In genomic region chr6:32185620-32186495, GRCh38 we compare ENCODE assay signal across 8 cellular contexts. TPM values are rescaled to one million over a fixed set of nuclear protein-coding genes. Genes with fewer than 3 reads are reported as not detected.
DNase-seq lines count a peak whose midpoint lies in the region; ATAC-seq and TF ChIP-seq lines count a peak whose summit lies in the region.
"Not testable (repeated sequence)": the region's sequence is repeated elsewhere in the genome, so short reads cannot be mapped to it uniquely, and the experiment has no call there.

No MANE protein-coding gene starts in this region.

- not testable (repeated sequence) for H4K20me1 ChIP-seq in HCT116 (ENCODE audit: insufficient read depth)

- TF ChIP-seq RAD21 in HCT116 (IDR thresholded peaks at IDR 0.05; ENCODE audit: low read depth) = not testable (repeated sequence)

- RAD21 ChIA-PET in HCT116 (lab: Charles Lee; ENCODE audit: low non-redundant PET in 1 of 2, low total read pairs in 2 of 2, uncharacterized antibody in 2 of 2, unreplicated experiment in 2 of 2) = not testable (repeated sequence)

- BruUV-seq in HCT116 (replicated peaks; lab: Mats Ljungman, UMichigan) = not testable (repeated sequence)

- H3K27me3 Mint-ChIP-seq in naive thymus-derived CD4-positive, alpha-beta T cell = not testable (repeated sequence)

- not testable (repeated sequence) for H2AFZ ChIP-seq in HCT116 (ENCODE audit: low read depth, low read length, poor library complexity, severe bottlenecking)

- POLR2A ChIA-PET in HCT116 (lab: Charles Lee) = interaction anchor here (0.7 to 1.2 kb wide), 5 partner anchors 10 to 786 kb away, joined by 3 to 11 read pairs (median 4); partner anchors contain the start of gene FKBPL
- POLR2A ChIA-PET in RWPE1 (lab: Yijun Ruan, JAX; ENCODE audit: low non-redundant PET) = not testable (repeated sequence)
- POLR2A ChIA-PET in naive thymus-derived CD4-positive, alpha-beta T cell (lab: Charles Lee) = interaction anchor here (1.7 to 10.6 kb wide), 3 partner anchors 6 to 57 kb away, joined by 9 to 259 read pairs (median 14); partner anchors contain the start of genes AGPAT1, ATF6B and RNF5

- H3K4me3 ChIP-seq in HCT116 (replicated peaks in 1 of 2; ENCODE audit: low read depth in 1 of 2, low read length in 2 of 2) = peak overlapping the region; percentile 13 to 23; a peak in 1 of 4 replicates
- not testable (repeated sequence) for H3K4me3 ChIP-seq in cardiac muscle cell; naive thymus-derived CD4-positive, alpha-beta T cell (ENCODE audit: low read length)

- TF ChIP-seq POLR2A in HCT116 (IDR thresholded peaks at IDR 0.05; ENCODE audit: borderline replicate concordance, extremely low read depth, insufficient read depth, insufficient read length) = not testable (repeated sequence)

- H3K4me3 Mint-ChIP-seq in naive thymus-derived CD4-positive, alpha-beta T cell = peak overlapping the region; percentile 44 to 99 (median 84)

- H3K27ac ChIP-seq in HCT116 (ENCODE audit: low read depth, low read length) (peak overlapping the region; percentile 44; the same call in 1 of the 2 replicates), RWPE1 (peak overlapping the region; percentile 88), cardiac muscle cell (peak overlapping the region; percentile 76)
- peak overlapping the region; percentile 97 for H3K27ac ChIP-seq in naive thymus-derived CD4-positive, alpha-beta T cell (ENCODE audit: low read depth, low read length)

- H3K4me2 ChIP-seq in HCT116 (ENCODE audit: low read length) = peak overlapping the region; percentile 35

- H3K9me2 ChIP-seq in HCT116 (ENCODE audit: insufficient read depth) = not testable (repeated sequence)

- not testable (repeated sequence) for H3K9me3 Mint-ChIP-seq in naive thymus-derived CD4-positive, alpha-beta T cell

- peaks cover 10 to 32% (median 29%) of the 10 kb centered on the region in 5 donors for H3K36me3 Mint-ChIP-seq in naive thymus-derived CD4-positive, alpha-beta T cell

- H3K27me3 ChIP-seq in HCT116 (ENCODE audit: insufficient read depth, low read length); cardiac muscle cell; naive thymus-derived CD4-positive, alpha-beta T cell (ENCODE audit: control insufficient read depth in 2 of 2, insufficient read depth in 2 of 2, low read length in 2 of 2): not testable (repeated sequence)

- peak overlapping the region; percentile 33; the same call in 1 of the 2 replicates for H3K9ac ChIP-seq in HCT116 (ENCODE audit: low read length)

- TF ChIP-seq CTCF in AG09319 (IDR thresholded peaks at IDR 0.05; ENCODE audit: low read depth, low read length); HCT116 (IDR thresholded peaks at IDR 0.05 in 2 of 3, conservative IDR thresholded peaks at IDR 0.05 in 1 of 3; ENCODE audit: borderline replicate concordance in 1 of 3, insufficient read depth in 1 of 3, low read depth in 2 of 3, low read length in 2 of 3); RWPE1 (conservative IDR thresholded peaks at IDR 0.05; ENCODE audit: low read depth); cardiac muscle cell (IDR thresholded peaks at IDR 0.05; ENCODE audit: low read depth, low read length): not testable (repeated sequence)

- H3K79me2 ChIP-seq in HCT116 (ENCODE audit: insufficient read depth, low read length) = peaks cover 13% of the 10 kb centered on the region

- peak; percentile 74 for ATAC-seq in HCT116
- ATAC-seq in naive thymus-derived CD4-positive, alpha-beta T cell = peak; percentile 55

- H3K27ac Mint-ChIP-seq in naive thymus-derived CD4-positive, alpha-beta T cell = peak overlapping the region; percentile 73 to 98 (median 91)

- CTCF ChIA-PET in HCT116 (lab: Charles Lee) = interaction anchor here (1.3 kb wide), 1 partner anchor 10 kb away, joined by 4 read pairs; no protein-coding TSS in a partner anchor
- CTCF ChIA-PET in RWPE1 (lab: Yijun Ruan, JAX); naive thymus-derived CD4-positive, alpha-beta T cell (lab: Charles Lee): not testable (repeated sequence)

- peaks cover 9 to 10% of the 10 kb centered on the region in 2 experiments; a peak in 3 of 4 replicates for H3K36me3 ChIP-seq in HCT116 (ENCODE audit: control insufficient read depth in 1 of 2, insufficient read depth in 2 of 2, low read length in 2 of 2)
- H3K36me3 ChIP-seq in cardiac muscle cell = peaks cover 15% of the 10 kb centered on the region
- peaks cover 15 to 65% (median 27%) of the 10 kb centered on the region in 3 experiments for H3K36me3 ChIP-seq in naive thymus-derived CD4-positive, alpha-beta T cell (ENCODE audit: control insufficient read depth in 2 of 3, insufficient read depth in 3 of 3, low read length in 3 of 3)

- H3K4me1 Mint-ChIP-seq in naive thymus-derived CD4-positive, alpha-beta T cell = peaks cover 35 to 58% (median 53%) of the 10 kb centered on the region in 7 donors

- not testable (repeated sequence) for H3K9me3 ChIP-seq in HCT116 (ENCODE audit: control insufficient read depth in 1 of 2, insufficient read depth in 1 of 2, low read depth in 1 of 2, low read length in 2 of 2); cardiac muscle cell (ENCODE audit: low read depth); naive thymus-derived CD4-positive, alpha-beta T cell (ENCODE audit: control insufficient read depth in 2 of 3, low read length in 3 of 3)

- intact Hi-C loops in HCT116 (cut with micrococcal nuclease); naive thymus-derived CD4-positive, alpha-beta T cell (cut with micrococcal nuclease): not testable (repeated sequence)

- H3K4me1 ChIP-seq in HCT116 (ENCODE audit: control insufficient read depth in 1 of 2, insufficient read depth in 2 of 2, low read length in 2 of 2) = peaks cover 7 to 39% of the 10 kb centered on the region in 2 experiments
- not testable (repeated sequence) for H3K4me1 ChIP-seq in cardiac muscle cell (ENCODE audit: low read depth)
- peaks cover 10 to 43% of the 10 kb centered on the region in 2 donors for H3K4me1 ChIP-seq in naive thymus-derived CD4-positive, alpha-beta T cell (ENCODE audit: control insufficient read depth in 2 of 2, insufficient read depth in 2 of 2, low read length in 2 of 2)

- peak; percentile 65 for DNase-seq in AG09319 (ENCODE audit: extremely low read depth, low read depth)
- peak; percentile 81 for DNase-seq in HCT116 (ENCODE audit: low read depth, low spot score)
- DNase-seq in RWPE1 (ENCODE audit: low spot score) = peak; percentile 78
- DNase-seq in activated CD8-positive, alpha-beta memory T cell treated with anti-CD3 and anti-CD28 coated beads for 24 hours = peak; percentile 71
- peak; percentile 53 for DNase-seq in central memory CD4-positive, alpha-beta T cell
- DNase-seq in cardiac muscle cell (ENCODE audit: low read depth in 1 of 2, low spot score in 1 of 2) = peak; percentile 74 to 93
- DNase-seq in naive thymus-derived CD4-positive, alpha-beta T cell = not testable (repeated sequence)
- peak; percentile 51 to 56 for DNase-seq in stimulated activated CD4-positive, alpha-beta T cell treated with anti-CD3 and anti-CD28 coated beads, Interleukin-4, amount 100 ng/mL, for 4 hours

RNA-seq across cellular contexts. Expression of gene AGER, which starts 1.8 kb away (rescaled TPM):
- total RNA-seq in HCT116 (2021; ENCODE audit: unreplicated experiment) (22.6 TPM), cardiac muscle cell (5.0 and 13.5 TPM in 2 replicates)
- polyA plus RNA-seq in HCT116 (2012) = 9.5 and 10.3 TPM in 2 replicates
- polyA plus RNA-seq in cardiac muscle cell = 4.8 and 9.8 TPM in 2 replicates
- total RNA-seq in naive thymus-derived CD4-positive, alpha-beta T cell = 10 to 100 TPM; 32.6 to 92.2 (median 38.0) TPM
- polyA plus RNA-seq in naive thymus-derived CD4-positive, alpha-beta T cell = under 1 TPM in 1 of 2 donors, not detected in 1; 0.47 TPM

RNA-seq across cellular contexts. Expression of gene PBX2, which starts 4.1 kb away (rescaled TPM):
- 79.0 TPM for total RNA-seq in HCT116 (2021; ENCODE audit: unreplicated experiment)
- polyA plus RNA-seq in HCT116 (2012) = 64.4 and 66.7 TPM in 2 replicates
- 124 and 130 TPM in 2 replicates for total RNA-seq in cardiac muscle cell
- polyA plus RNA-seq in cardiac muscle cell = 17.3 and 23.9 TPM in 2 replicates
- 100 to 1,000 TPM; 105 to 221 (median 144) TPM for total RNA-seq in naive thymus-derived CD4-positive, alpha-beta T cell
- polyA plus RNA-seq in naive thymus-derived CD4-positive, alpha-beta T cell = 1 to 10 TPM; 2.5 to 3.0 TPM

RNA-seq across cellular contexts. Expression of gene GPSM3, which starts 6.6 kb away (rescaled TPM):
- total RNA-seq in HCT116 (2021; ENCODE audit: unreplicated experiment) = 1.2 TPM
- polyA plus RNA-seq in HCT116 (2012) = 1.8 and 2.2 TPM in 2 replicates
- 16.7 and 18.0 TPM in 2 replicates for total RNA-seq in cardiac muscle cell
- 14.5 and 17.4 TPM in 2 replicates for polyA plus RNA-seq in cardiac muscle cell
- 100 to 1,000 TPM; 268 to 325 (median 277) TPM for total RNA-seq in naive thymus-derived CD4-positive, alpha-beta T cell
- 100 to 1,000 TPM; 148 to 178 TPM for polyA plus RNA-seq in naive thymus-derived CD4-positive, alpha-beta T cell

RNA-seq across cellular contexts. Expression of gene RNF5, which starts 7.7 kb away (rescaled TPM):
- total RNA-seq in HCT116 (2021; ENCODE audit: unreplicated experiment) (45.9 TPM), cardiac muscle cell (180 and 188 TPM in 2 replicates)
- polyA plus RNA-seq in HCT116 (2012) = 76.9 and 86.5 TPM in 2 replicates
- polyA plus RNA-seq in cardiac muscle cell = 232 and 237 TPM in 2 replicates
- total RNA-seq in naive thymus-derived CD4-positive, alpha-beta T cell = 10 to 100 TPM; 17.0 to 50.6 (median 40.9) TPM
- polyA plus RNA-seq in naive thymus-derived CD4-positive, alpha-beta T cell = 100 to 1,000 TPM; 107 to 111 TPM

RNA-seq across cellular contexts. Expression of gene AGPAT1, which starts 10.0 kb away (rescaled TPM):
- total RNA-seq in HCT116 (2021; ENCODE audit: unreplicated experiment) = 55.6 TPM
- 60.3 and 68.4 TPM in 2 replicates for polyA plus RNA-seq in HCT116 (2012)
- 128 and 146 TPM in 2 replicates for total RNA-seq in cardiac muscle cell
- 69.3 and 69.6 TPM in 2 replicates for polyA plus RNA-seq in cardiac muscle cell
- total RNA-seq in naive thymus-derived CD4-positive, alpha-beta T cell = 10 to 100 TPM; 25.0 to 46.1 (median 31.6) TPM
- 10 to 100 TPM; 19.3 to 19.5 TPM for polyA plus RNA-seq in naive thymus-derived CD4-positive, alpha-beta T cell

Comparison
In these comparisons a context has a peak if more than half of its experiments do, and no peak if none do; other contexts are left out.
1. H3K27ac ChIP-seq: peak in every context shown above with its lines; median percentile 97 in naive thymus-derived CD4-positive, alpha-beta T cell; 88 in RWPE1; 76 in cardiac muscle cell; 44 in HCT116.
2. RNA of gene GPSM3, which starts 6.6 kb away (total RNA-seq): 268 to 325 TPM in naive thymus-derived CD4-positive, alpha-beta T cell; 16.7 to 18.0 TPM in cardiac muscle cell and 1.2 TPM in HCT116 (single experiment); every median in the first group is over 10 times any median in the second.